Comparison of ENCODE assay signal across 27 cellular contexts in the genomic region with DNA sequence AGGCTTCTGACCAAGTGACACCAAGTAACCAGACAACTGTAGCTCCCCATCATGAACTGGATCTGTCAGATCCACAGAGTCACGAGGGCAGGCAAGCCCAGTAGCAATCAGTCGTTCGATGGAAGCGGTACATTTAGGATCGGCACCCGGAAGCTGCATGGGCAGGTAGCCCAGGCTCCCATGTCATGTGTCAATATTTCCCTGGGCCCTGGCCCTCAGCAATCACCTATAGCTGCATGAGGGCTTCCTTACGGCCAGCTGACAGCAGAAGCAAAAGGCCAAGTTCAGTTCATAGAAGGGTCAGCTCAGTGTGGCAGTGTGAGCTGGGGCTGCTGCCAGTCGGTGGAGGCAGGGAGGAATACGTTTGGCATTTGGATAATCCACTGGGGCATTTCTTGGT.
"Had no signal": no experiment of that assay in that cellular context is flagged by ENCODE, and none has a peak within 500 bp of the region (broad histone marks: within the 10 kb centered on the region; RNA-seq: fewer than 3 reads in every experiment).

No MANE protein-coding gene starts in this region.

- H3K4me3 Mint-ChIP-seq: immature natural killer cell; mesothelial cell of epicardium; naive B cell; natural killer cell; stimulated activated naive B cell treated with anti-CD40 and anti-IgM and Interleukin-4, amounts not matched to agents 10 μg/mL and 1 μg/mL and 100 μg/mL, for 72 hours had no signal

- H3K4me3 ChIP-seq: left ventricle myocardium inferior, lung, pancreas, prostate gland, skin epidermis, suprapubic skin, thoracic aorta, tibial artery, upper lobe of right lung had no signal

- H3K4me1 ChIP-seq: left ventricle myocardium inferior, pancreas, prostate gland, suprapubic skin, tibial artery, upper lobe of right lung had no signal

- H3K36me3 Mint-ChIP-seq: immature natural killer cell; mesothelial cell of epicardium; naive B cell; natural killer cell; stimulated activated naive B cell treated with anti-CD40 and anti-IgM and Interleukin-4, amounts not matched to agents 10 μg/mL and 1 μg/mL and 100 μg/mL, for 72 hours had no signal

- H3K27ac ChIP-seq: left ventricle myocardium inferior, pancreas, prostate gland, skin epidermis, suprapubic skin, thoracic aorta, tibial artery, upper lobe of right lung had no signal

- DNase-seq: hippocampal formation; immature natural killer cell; left ventricle myocardium inferior; mesendoderm; naive B cell; natural killer cell; nucleus accumbens; pancreas; posterior cingulate gyrus; retina; right cardiac atrium; stimulated activated CD4-positive, alpha-beta T cell treated with anti-CD3 and anti-CD28 coated beads, Interleukin-12 subunit alpha, Interleukin-12 subunit beta, amount 100 ng/mL, for 4 hours; stimulated activated CD4-positive, alpha-beta T cell treated with anti-CD3 and anti-CD28 coated beads, Interleukin-15, amount 100 ng/mL, for 24 hours; stimulated activated CD4-positive, alpha-beta T cell treated with anti-CD3 and anti-CD28 coated beads, Interleukin-2, amount 100 ng/mL, for 24 hours; stimulated activated CD4-positive, alpha-beta T cell treated with anti-CD3 and anti-CD28 coated beads, Interleukin-4, amount 100 ng/mL, for 1 hour; stimulated activated naive B cell treated with anti-CD40 and anti-IgM and Interleukin-4, amounts not matched to agents 10 μg/mL and 1 μg/mL and 100 μg/mL, for 72 hours; stimulated activated naive CD8-positive, alpha-beta T cell treated with anti-CD3 and anti-CD28 coated beads, Interleukin-15, Interleukin-2, amounts not matched to agents 100 U/mL and 50 U/mL, for 24 hours; tibial artery; trophoblast cell; upper lobe of right lung had no signal

- H3K9me3 ChIP-seq: left ventricle myocardium inferior, pancreas, prostate gland, suprapubic skin, thoracic aorta, tibial artery, upper lobe of right lung had no signal

- H3K4me1 Mint-ChIP-seq: immature natural killer cell; naive B cell; natural killer cell; stimulated activated naive B cell treated with anti-CD40 and anti-IgM and Interleukin-4, amounts not matched to agents 10 μg/mL and 1 μg/mL and 100 μg/mL, for 72 hours had no signal

- ATAC-seq: natural killer cell; pancreas; right cardiac atrium; sciatic nerve; stimulated activated naive B cell treated with anti-CD40 and anti-IgM and Interleukin-4, amounts not matched to agents 10 μg/mL and 1 μg/mL and 100 μg/mL, for 72 hours; stimulated activated naive CD8-positive, alpha-beta T cell treated with anti-CD3 and anti-CD28 coated beads, Interleukin-15, Interleukin-2, amounts not matched to agents 100 U/mL and 50 U/mL, for 24 hours; upper lobe of right lung had no signal

- H3K36me3 ChIP-seq: left ventricle myocardium inferior, pancreas, prostate gland, suprapubic skin, thoracic aorta, tibial artery, upper lobe of right lung had no signal

- H3K27ac Mint-ChIP-seq: immature natural killer cell; mesothelial cell of epicardium; naive B cell; natural killer cell; stimulated activated naive B cell treated with anti-CD40 and anti-IgM and Interleukin-4, amounts not matched to agents 10 μg/mL and 1 μg/mL and 100 μg/mL, for 72 hours had no signal

- H3K9me3 Mint-ChIP-seq: mesothelial cell of epicardium; naive B cell; natural killer cell; stimulated activated naive B cell treated with anti-CD40 and anti-IgM and Interleukin-4, amounts not matched to agents 10 μg/mL and 1 μg/mL and 100 μg/mL, for 72 hours had no signal

- H3K27me3 ChIP-seq: pancreas, upper lobe of right lung had no signal
